Comparison of ENCODE assay signal across 1 cellular context in the genomic region with DNA sequence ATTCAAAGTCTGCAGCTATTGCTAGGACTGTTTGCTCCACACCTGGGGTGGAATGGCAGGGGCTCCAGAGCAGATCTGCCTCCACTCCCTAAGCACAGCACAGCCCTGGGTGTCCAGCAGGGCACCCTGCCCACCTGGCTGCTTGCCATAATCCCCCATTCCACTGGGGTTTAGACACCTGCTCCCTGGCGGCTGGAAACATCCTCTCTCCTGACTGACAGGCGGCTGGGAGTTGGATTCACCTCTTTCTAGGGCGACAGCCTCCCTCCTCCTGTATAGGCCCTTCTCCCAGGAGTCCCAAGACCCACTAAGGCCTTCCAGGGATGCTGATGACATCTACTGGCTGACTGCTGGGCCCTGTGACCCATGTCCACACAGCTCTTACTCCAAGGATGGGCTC.
TF ChIP-seq lines count a peak whose summit lies in the region.

No MANE protein-coding gene starts in this region.

TF ChIP-seq in HEK293, 187 proteins besides CTCF, POLR2A, EP300 and RAD21 (continued from another document):
- peak; percentile 43; the same call in 1 of the 2 replicates for TF ChIP-seq ZIC2 (tag by site-specific recombination; IDR thresholded peaks at IDR 0.05)
